ENCODE assay signal across 19 cellular contexts in the genomic region with DNA sequence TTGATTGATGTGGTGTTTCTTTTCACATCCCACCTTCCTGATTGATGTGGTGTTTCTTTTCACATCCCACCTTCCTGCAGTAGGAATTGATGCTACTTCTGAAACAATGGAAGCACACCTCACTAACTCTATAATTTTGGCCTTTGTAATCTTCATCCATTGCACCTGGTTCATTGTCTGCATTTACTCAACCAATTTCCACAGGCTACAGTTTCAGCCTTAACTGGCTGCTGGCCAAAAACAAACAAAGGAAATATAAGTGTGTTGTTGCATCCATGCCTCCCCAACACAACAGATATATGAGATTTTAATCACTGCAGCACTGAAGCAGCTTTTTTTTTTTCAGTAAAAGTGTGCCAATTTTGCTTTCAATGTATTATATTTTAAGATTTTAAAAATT.
"Had no signal": no experiment of that assay in that cellular context is flagged by ENCODE, and none has a peak within 500 bp of the region (broad histone marks: within the 10 kb centered on the region; RNA-seq: fewer than 3 reads in every experiment).

No MANE protein-coding gene starts in this region.

- ATAC-seq: activated CD8-positive, alpha-beta T cell treated with anti-CD3 and anti-CD28 coated beads for 36 hours; left ventricle myocardium superior; right cardiac atrium had no signal

- H3K27me3 Mint-ChIP-seq: activated CD8-positive, alpha-beta T cell treated with anti-CD3 and anti-CD28 coated beads for 36 hours; activated naive CD4-positive, alpha-beta T cell treated with anti-CD3 and anti-CD28 coated beads, Interleukin-2, amount 50 U/mL, for 24 hours had no signal

- H3K36me3 Mint-ChIP-seq: activated naive CD4-positive, alpha-beta T cell treated with anti-CD3 and anti-CD28 coated beads, Interleukin-2, amount 50 U/mL, for 24 hours had no signal

- H3K4me1 Mint-ChIP-seq: activated naive CD4-positive, alpha-beta T cell treated with anti-CD3 and anti-CD28 coated beads, Interleukin-2, amount 50 U/mL, for 24 hours; nephron had no signal

- H3K9me3 Mint-ChIP-seq: endodermal cell had no signal

- H3K4me3 Mint-ChIP-seq: activated CD8-positive, alpha-beta T cell treated with anti-CD3 and anti-CD28 coated beads for 36 hours; activated naive CD4-positive, alpha-beta T cell treated with anti-CD3 and anti-CD28 coated beads, Interleukin-2, amount 50 U/mL, for 24 hours; endodermal cell; nephron had no signal

- DNase-seq: activated CD4-positive, alpha-beta T cell treated with anti-CD3 and anti-CD28 coated beads for 4 hours; activated CD8-positive, alpha-beta T cell treated with anti-CD3 and anti-CD28 coated beads for 36 hours; activated effector memory CD4-positive, alpha-beta T cell treated with anti-CD3 and anti-CD28 coated beads, Interleukin-2, amount 50 U/mL, for 16 hours; activated T-cell treated with anti-CD3 and anti-CD28 coated beads, Interleukin-2, amount 50 U/mL, for 48 hours; adrenal gland; endodermal cell; head of caudate nucleus; kidney glomerular epithelial cell; left ventricle myocardium superior; mesendoderm; nucleus accumbens; posterior cingulate gyrus; right cardiac atrium; stimulated activated CD4-positive, alpha-beta T cell treated with anti-CD3 and anti-CD28 coated beads, Interleukin-15, amount 100 ng/mL, for 24 hours; stimulated activated CD4-positive, alpha-beta T cell treated with anti-CD3 and anti-CD28 coated beads, Interleukin-4, amount 100 ng/mL, for 1 hour; stimulated activated naive CD4-positive, alpha-beta T cell; substantia nigra had no signal

- H3K27ac Mint-ChIP-seq: activated CD8-positive, alpha-beta T cell treated with anti-CD3 and anti-CD28 coated beads for 36 hours; activated naive CD4-positive, alpha-beta T cell treated with anti-CD3 and anti-CD28 coated beads, Interleukin-2, amount 50 U/mL, for 24 hours; endodermal cell; nephron had no signal
